In genomic region chr2:190352668-190353536, GRCh38 we compare ENCODE assay signal across 1 cellular context.
TF ChIP-seq lines count a peak whose summit lies in the region.

No MANE protein-coding gene starts in this region.

TF ChIP-seq in K562, 482 proteins besides CTCF, POLR2A, EP300 and RAD21 (continues in another document):
- TF ChIP-seq NBN (IDR thresholded peaks at IDR 0.05; ENCODE audit: low read depth) = 0 out of 2 replicates have a peak, but pooled peaks have one; percentile 33
- TF ChIP-seq DPF2 (IDR thresholded peaks at IDR 0.05) = peak; percentile 77
- peak; percentile 65; the same call in 1 of the 2 replicates for TF ChIP-seq L3MBTL2 (IDR thresholded peaks at IDR 0.05)
- peak in 1 of 2 experiments; percentile 62; a peak in 1 of 4 replicates for TF ChIP-seq MNT (conservative IDR thresholded peaks at IDR 0.05)
- peak; percentile 84 for TF ChIP-seq MEIS2 (IDR thresholded peaks at IDR 0.05; ENCODE audit: partially characterized antibody)
- 0 out of 2 replicates have a peak, but pooled peaks have one; percentile 37 for TF ChIP-seq ZNF197 (CRISPR knock-in tag; IDR thresholded peaks at IDR 0.05; ENCODE audit: low read depth)
- TF ChIP-seq TFAM (CRISPR knock-in tag; conservative IDR thresholded peaks at IDR 0.05) = no peak
- TF ChIP-seq NEUROD1 (IDR thresholded peaks at IDR 0.05; ENCODE audit: borderline replicate concordance, low read depth, low read length, partially characterized antibody) = peak; percentile 74
- TF ChIP-seq RBM15 (IDR thresholded peaks at IDR 0.05; ENCODE audit: insufficient read depth, low read length) = no peak
- peak; percentile 74 for TF ChIP-seq GATA2 (CRISPR knock-in tag; IDR thresholded peaks at IDR 0.05)
- peak; percentile 22; the same call in 1 of the 2 replicates for TF ChIP-seq GABPA (tag; conservative IDR thresholded peaks at IDR 0.05; ENCODE audit: low read depth)
- TF ChIP-seq CBFA2T3 (IDR thresholded peaks at IDR 0.05) = peak; percentile 84
- TF ChIP-seq FOXA3 (CRISPR knock-in tag; conservative IDR thresholded peaks at IDR 0.05 in 1 of 2, IDR thresholded peaks at IDR 0.05 in 1 of 2) = peak in 1 of 2 experiments; percentile 59; a peak in 2 of 4 replicates
- peak in 1 of 2 experiments; percentile 72; a peak in 2 of 4 replicates for TF ChIP-seq RCOR1 (IDR thresholded peaks at IDR 0.05; ENCODE audit: borderline replicate concordance in 1 of 2, low read depth in 2 of 2, low read length in 2 of 2)
- peak; percentile 33 for TF ChIP-seq EGR1 (conservative IDR thresholded peaks at IDR 0.05)
- TF ChIP-seq XRCC4 (IDR thresholded peaks at IDR 0.05; ENCODE audit: extremely low read depth, insufficient read depth, insufficient read length) = no peak
- TF ChIP-seq TOE1 (IDR thresholded peaks at IDR 0.05; ENCODE audit: borderline replicate concordance) = peak; percentile 20; the same call in 1 of the 2 replicates
- no peak for TF ChIP-seq TOE1 (CRISPR knock-in tag; IDR thresholded peaks at IDR 0.05; ENCODE audit: borderline replicate concordance, low read depth)
- no peak for TF ChIP-seq CBX5 (IDR thresholded peaks at IDR 0.05; ENCODE audit: borderline replicate concordance, low read depth)
- TF ChIP-seq DDX20 (tag; IDR thresholded peaks at IDR 0.05; ENCODE audit: low read depth) = no peak
- 0 out of 2 replicates have a peak, but pooled peaks have one; percentile 17 for TF ChIP-seq GABPB1 (CRISPR knock-in tag; IDR thresholded peaks at IDR 0.05)
- TF ChIP-seq E2F6 (IDR thresholded peaks at IDR 0.05; ENCODE audit: borderline replicate concordance in 1 of 2, extremely low read depth in 1 of 2, insufficient read depth in 1 of 2, insufficient read length in 1 of 2, low read depth in 1 of 2, low read length in 1 of 2, poor library complexity in 1 of 2, severe bottlenecking in 1 of 2) = peak in 1 of 2 experiments; percentile 17
- peak; percentile 41; the same call in 1 of the 2 replicates for TF ChIP-seq SMAD4 (CRISPR knock-in tag; conservative IDR thresholded peaks at IDR 0.05)
- no peak for TF ChIP-seq ADNP (tag; IDR thresholded peaks at IDR 0.05)
- peak; percentile 34; the same call in 1 of the 2 replicates for TF ChIP-seq MYNN (IDR thresholded peaks at IDR 0.05)
- TF ChIP-seq MYNN (CRISPR knock-in tag; IDR thresholded peaks at IDR 0.05) = no peak
- TF ChIP-seq TFAP4 (CRISPR knock-in tag; IDR thresholded peaks at IDR 0.05; ENCODE audit: borderline replicate concordance) = peak; percentile 42; the same call in 1 of the 2 replicates
- TF ChIP-seq UBTF (IDR thresholded peaks at IDR 0.05; ENCODE audit: borderline replicate concordance in 1 of 2, low read depth in 2 of 2, low read length in 2 of 2) = 0 out of 4 replicates have a peak, but pooled peaks of 1 of the 2 experiments have one; percentile 2
- TF ChIP-seq ATF7 (IDR thresholded peaks at IDR 0.05) = peak; percentile 54
- TF ChIP-seq ZNF717 (CRISPR knock-in tag; IDR thresholded peaks at IDR 0.05) = no peak
- TF ChIP-seq ZNF232 (CRISPR knock-in tag; IDR thresholded peaks at IDR 0.05) = no peak
- TF ChIP-seq ZNF395 (CRISPR knock-in tag; IDR thresholded peaks at IDR 0.05) = peak; percentile 82
- TF ChIP-seq ID3 (CRISPR knock-in tag; IDR thresholded peaks at IDR 0.05) = no peak
- TF ChIP-seq ID3 (tag; IDR thresholded peaks at IDR 0.05) = peak; percentile 91
- TF ChIP-seq EP400 (IDR thresholded peaks at IDR 0.05) = peak; percentile 44; the same call in 1 of the 2 replicates
- TF ChIP-seq RFX5 (IDR thresholded peaks at IDR 0.05; ENCODE audit: low read depth, low read length) = no peak
- peak; percentile 47; the same call in 1 of the 2 replicates for TF ChIP-seq ZBTB2 (IDR thresholded peaks at IDR 0.05)
- TF ChIP-seq ZMIZ1 (IDR thresholded peaks at IDR 0.05; ENCODE audit: low read depth in 2 of 2, low read length in 2 of 2) = 0 out of 4 replicates have a peak, but pooled peaks of 1 of the 2 experiments have one; percentile 44
- TF ChIP-seq FOSL1 (tag; conservative IDR thresholded peaks at IDR 0.05) = no peak
- TF ChIP-seq NR2C2 (CRISPR knock-in tag; IDR thresholded peaks at IDR 0.05) = no peak
- TF ChIP-seq NR2C2 (tag; IDR thresholded peaks at IDR 0.05) = peak; percentile 84
- no peak for TF ChIP-seq PBX2 (CRISPR knock-in tag; IDR thresholded peaks at IDR 0.05; ENCODE audit: low read depth)
- TF ChIP-seq PBX2 (tag; conservative IDR thresholded peaks at IDR 0.05; ENCODE audit: low read depth) = peak; percentile 59
- TF ChIP-seq ATF3 (IDR thresholded peaks at IDR 0.05) = peak; percentile 60
- TF ChIP-seq ATF3 (CRISPR knock-in tag; conservative IDR thresholded peaks at IDR 0.05) = no peak
- no peak for TF ChIP-seq PCBP2 (IDR thresholded peaks at IDR 0.05; ENCODE audit: low read depth, low read length, poor library complexity, severe bottlenecking)
- 0 out of 2 replicates have a peak, but pooled peaks have one; percentile 64 for TF ChIP-seq SMARCE1 (IDR thresholded peaks at IDR 0.05)
- TF ChIP-seq LEF1 (IDR thresholded peaks at IDR 0.05) = peak; percentile 82
- TF ChIP-seq PHF20 (IDR thresholded peaks at IDR 0.05; ENCODE audit: partially characterized antibody) = no peak
- TF ChIP-seq EHMT2 (IDR thresholded peaks at IDR 0.05) = 0 out of 2 replicates have a peak, but pooled peaks have one; percentile 9
- no peak for TF ChIP-seq ZNF212 (CRISPR knock-in tag; IDR thresholded peaks at IDR 0.05)
- TF ChIP-seq ZNF76 (CRISPR knock-in tag; IDR thresholded peaks at IDR 0.05; ENCODE audit: borderline replicate concordance) = 0 out of 2 replicates have a peak, but pooled peaks have one; percentile 24
- peak; percentile 60 for TF ChIP-seq BACH1 (tag; IDR thresholded peaks at IDR 0.05)
